ENCODE assay signal across 8 cellular contexts in the genomic region with DNA sequence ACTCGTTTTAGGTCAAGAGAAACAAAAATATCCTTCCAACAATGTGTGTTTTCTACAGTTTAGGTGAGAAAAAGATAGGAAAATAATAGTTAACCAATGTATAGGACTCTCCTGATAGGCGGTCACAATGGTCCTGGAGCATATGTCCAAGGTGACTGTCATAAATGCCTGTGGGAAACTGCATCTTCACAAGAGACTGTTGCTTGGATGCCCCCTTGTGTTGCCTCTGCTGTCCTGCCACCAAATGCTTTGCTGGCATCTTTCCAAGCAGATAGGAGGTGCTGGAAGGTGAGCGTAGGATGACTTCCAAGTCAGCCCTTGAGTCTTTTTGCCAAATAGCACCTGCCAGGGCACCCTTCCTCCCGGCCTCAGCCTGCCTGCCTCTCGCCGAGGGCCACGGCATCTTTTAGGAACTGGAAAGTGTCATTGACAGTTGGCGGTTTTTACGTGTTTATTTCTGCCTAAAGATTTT. TPM values are rescaled to one million over a fixed set of nuclear protein-coding genes. Genes with fewer than 3 reads are reported as not detected.
DNase-seq lines count a peak whose midpoint lies in the region; ATAC-seq lines count a peak whose summit lies in the region.

No MANE protein-coding gene starts in this region.

- H3K4me3 Mint-ChIP-seq in activated CD4-positive, alpha-beta T cell treated with anti-CD3 and anti-CD28 coated beads, Interleukin-2, amount 10 ng/mL, durations not matched to agents 24 days and 14 days: peak overlapping the region; percentile 76
- peak overlapping the region; percentile 20 to 87 (median 76) for H3K4me3 Mint-ChIP-seq in naive B cell

- H3K27ac Mint-ChIP-seq in activated CD4-positive, alpha-beta T cell treated with anti-CD3 and anti-CD28 coated beads, Interleukin-2, amount 10 ng/mL, durations not matched to agents 24 days and 14 days: peak overlapping the region; percentile 88
- H3K27ac Mint-ChIP-seq in naive B cell: peak overlapping the region in 4 of 6 donors; percentile 46 to 85 (median 84)

- DNase-seq in DMS79 treated with DMSO at 0.1 percent for 48 hours (lab: John Stamatoyannopoulos, UW) (peak; percentile 32), DMS79 (lab: John Stamatoyannopoulos, UW) (no peak), NCI-H1694 treated with DMSO at 0.1 percent for 48 hours (lab: John Stamatoyannopoulos, UW) (peak; percentile 13), naive B cell (peak; percentile 12), GM19238 (ENCODE audit: insufficient read length, low spot score) (no peak), amniotic stem cell (lab: John Stamatoyannopoulos, UW) (no peak)
- peak; percentile 86 for DNase-seq in activated CD4-positive, alpha-beta T cell treated with anti-CD3 and anti-CD28 coated beads, Interleukin-2, amount 10 ng/mL, durations not matched to agents 24 days and 14 days
- DNase-seq in effector CD8-positive, alpha-beta T cell (lab: John Stamatoyannopoulos, UW): peak; percentile 38

- ATAC-seq in naive B cell (ENCODE audit: low read depth in 2 of 2): no peak

- peaks cover 49% of the 10 kb centered on the region for H3K4me1 Mint-ChIP-seq in activated CD4-positive, alpha-beta T cell treated with anti-CD3 and anti-CD28 coated beads, Interleukin-2, amount 10 ng/mL, durations not matched to agents 24 days and 14 days
- H3K4me1 Mint-ChIP-seq in naive B cell: peaks cover 18 to 44% (median 29%) of the 10 kb centered on the region in 3 donors

- H3K36me3 Mint-ChIP-seq in activated CD4-positive, alpha-beta T cell treated with anti-CD3 and anti-CD28 coated beads, Interleukin-2, amount 10 ng/mL, durations not matched to agents 24 days and 14 days (ENCODE audit: low read depth): peaks cover 27% of the 10 kb centered on the region
- H3K36me3 Mint-ChIP-seq in naive B cell: peaks cover 14 to 17% of the 10 kb centered on the region in 2 donors

- no peaks in the 10 kb centered on the region for H3K9me3 Mint-ChIP-seq in activated CD4-positive, alpha-beta T cell treated with anti-CD3 and anti-CD28 coated beads, Interleukin-2, amount 10 ng/mL, durations not matched to agents 24 days and 14 days
- peaks cover 0 to 2% (median 0%) of the 10 kb centered on the region in 7 donors for H3K9me3 Mint-ChIP-seq in naive B cell

- intact Hi-C loops in activated CD4-positive, alpha-beta T cell treated with anti-CD3 and anti-CD28 coated beads, Interleukin-2, amount 10 ng/mL, durations not matched to agents 24 days and 14 days (cut with micrococcal nuclease): loop anchor here (2.0 to 10.0 kb wide), 4 partner anchors 24 to 550 kb away; a partner anchor contains a TSS

- no peaks in the 10 kb centered on the region for H3K27me3 Mint-ChIP-seq in activated CD4-positive, alpha-beta T cell treated with anti-CD3 and anti-CD28 coated beads, Interleukin-2, amount 10 ng/mL, durations not matched to agents 24 days and 14 days
- no peaks in the 10 kb centered on the region for H3K27me3 Mint-ChIP-seq in naive B cell

RNA-seq across cellular contexts. Expression of a gene that starts 24.1 kb away (rescaled TPM):
- total RNA-seq in activated CD4-positive, alpha-beta T cell treated with anti-CD3 and anti-CD28 coated beads, Interleukin-2, amount 10 ng/mL, durations not matched to agents 24 days and 14 days: 88.0 and 91.7 TPM in 2 replicates
- 10 to 100 TPM in 4 of 6 donors, 1 to 10 TPM in 2; 7.3 to 19.2 (median 15.4) TPM for polyA plus RNA-seq in naive B cell (ENCODE audit: low read depth in 6 of 6)

Comparison
In these comparisons a context has a peak if more than half of its experiments do, and no peak if none do; other contexts are left out.
1. DNase-seq: peak in DMS79 treated with DMSO at 0.1 percent for 48 hours (single experiment), NCI-H1694 treated with DMSO at 0.1 percent for 48 hours (single experiment), activated CD4-positive, alpha-beta T cell treated with anti-CD3 and anti-CD28 coated beads, Interleukin-2, amount 10 ng/mL, durations not matched to agents 24 days and 14 days (single experiment), effector CD8-positive, alpha-beta T cell (single experiment) and naive B cell (single experiment); none in DMS79 (single experiment), GM19238 (single experiment) and amniotic stem cell (single experiment).